ENCODE assay signal across 16 cellular contexts in the genomic region with DNA sequence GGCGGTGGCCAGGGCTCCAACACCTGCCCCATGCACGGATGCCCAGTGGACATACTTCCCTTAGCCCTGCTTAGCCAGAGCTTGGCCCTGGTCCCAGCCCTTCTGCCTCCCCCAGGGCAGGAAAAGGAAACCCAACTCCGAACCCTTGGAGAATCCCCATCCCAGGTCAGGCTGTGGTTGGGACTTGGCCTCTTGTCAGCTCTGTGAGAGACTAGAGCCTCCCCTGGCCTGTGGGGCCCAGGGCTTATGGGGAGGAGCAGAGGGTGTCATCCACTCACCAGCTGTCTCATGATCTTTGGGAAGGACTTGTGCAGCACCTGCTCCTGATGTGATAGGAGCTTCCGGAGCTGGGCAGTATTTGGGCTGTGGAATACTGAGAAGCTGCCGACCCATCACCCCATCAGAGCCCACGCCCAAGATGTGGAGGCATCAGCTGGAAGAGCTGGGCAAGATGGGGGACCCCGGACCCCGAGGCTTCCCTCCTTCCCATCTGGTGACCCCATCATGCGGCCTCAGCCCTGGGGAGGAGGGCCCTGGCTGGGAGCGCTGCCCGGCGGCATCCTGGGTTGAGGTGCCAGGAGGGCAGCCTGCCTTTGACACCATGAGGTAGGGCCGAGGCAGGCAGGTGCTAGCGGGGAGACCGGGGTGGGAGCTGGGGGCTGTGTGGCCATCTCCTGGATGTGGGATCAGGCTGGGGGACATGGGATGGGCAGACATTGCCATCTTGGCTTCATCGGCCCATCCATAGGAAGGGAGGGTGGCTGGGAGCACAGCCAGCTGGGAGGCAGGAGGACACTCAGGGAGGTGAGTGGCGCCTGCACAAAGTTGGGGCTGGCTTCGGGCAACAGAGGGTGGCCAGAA. TPM values are rescaled to one million over a fixed set of nuclear protein-coding genes. Genes with fewer than 3 reads are reported as not detected.
A peak's percentile ranks its signal among the peaks of the same experiment; 100 is the strongest.
DNase-seq lines count a peak whose midpoint lies in the region; ATAC-seq, FAIRE-seq and TF ChIP-seq lines count a peak whose summit lies in the region.
"Had no signal": no experiment of that assay in that cellular context is flagged by ENCODE, and none has a peak within 500 bp of the region (broad histone marks: within the 10 kb centered on the region; RNA-seq: fewer than 3 reads in every experiment).

No MANE protein-coding gene starts in this region.

- H3K4me3 ChIP-seq in right lobe of liver (no peak overlapping the region), HepG2 (replicated peaks in 1 of 3; ENCODE audit: insufficient read depth in 1 of 3, low read depth in 2 of 3, low read length in 3 of 3) (no peak overlapping the region)

- TF ChIP-seq RAD21 in HepG2 (CRISPR knock-in tag; IDR thresholded peaks at IDR 0.05) = no peak

- H2AFZ ChIP-seq in HepG2 (ENCODE audit: low read length) = no peak overlapping the region

- in situ Hi-C loops in HepG2 (cut with HindIII; ENCODE audit: extremely low pct_ligation_motif_present, low pct_unique_long_range_greater_than_20kb) = no loop called here

- no peak overlapping the region for H3K27ac ChIP-seq in right lobe of liver
- no peak overlapping the region for H3K27ac ChIP-seq in HepG2 (ENCODE audit: extremely low read length, insufficient read depth, low read length)

- H3K79me2 ChIP-seq in HepG2 (ENCODE audit: insufficient read depth, low read length) = no peaks in the 10 kb centered on the region

- FAIRE-seq in HepG2 (lab: Jason Lieb, UNC) = no peak
- FAIRE-seq: islet of Langerhans had no signal

- DNase-seq in right lobe of liver = peak in 2 of 3 donors; percentile 33 to 46
- DNase-seq in HepG2 (ENCODE audit: low spot score) = no peak
- DNase-seq in RPMI7951 (ENCODE audit: low read depth) = peak; percentile 92
- DNase-seq in mesenteric fat pad (ENCODE audit: low spot score) = peak; percentile 88
- no peak for DNase-seq in activated CD4-positive, alpha-beta T cell treated with anti-CD3 and anti-CD28 coated beads, Interleukin-2, amount 50 U/mL, for 48 hours
- DNase-seq in erythroblast (lab: John Stamatoyannopoulos, UW) = no peak
- no peak for DNase-seq in activated CD4-positive, alpha-beta T cell treated with anti-CD3 and anti-CD28 coated beads for 1 hour
- DNase-seq in T1000 (lab: John Stamatoyannopoulos, UW) = no peak
- DNase-seq: activated CD8-positive, alpha-beta T cell treated with anti-CD3 and anti-CD28 coated beads, Interleukin-2, amount 10 ng/mL, durations not matched to agents 7 days and 5 days; NCI-H1694 treated with DMSO at 0.1 percent for 48 hours; right cardiac atrium; stimulated activated CD4-positive, alpha-beta T cell treated with anti-CD3 and anti-CD28 coated beads, Interleukin-1b, Interleukin-23, amount 100 ng/mL, for 48 hours had no signal

- POLR2A ChIA-PET in HepG2 (lab: Yijun Ruan, JAX) = no interaction called here

- no peak for TF ChIP-seq CTCF in right lobe of liver (IDR thresholded peaks at IDR 0.05)
- no peak for TF ChIP-seq CTCF in HepG2 (CRISPR knock-in tag; IDR thresholded peaks at IDR 0.05)

- H3K9ac ChIP-seq in HepG2 (ENCODE audit: insufficient read depth, low read depth, low read length) = no peak overlapping the region

- no peaks in the 10 kb centered on the region; the same call in 1 of the 2 replicates for H4K20me1 ChIP-seq in HepG2 (ENCODE audit: insufficient read depth, low read length)

- no peak overlapping the region for H3K4me2 ChIP-seq in HepG2 (ENCODE audit: low read depth, low read length)

- no peaks in the 10 kb centered on the region for H3K36me3 ChIP-seq in right lobe of liver
- no peaks in the 10 kb centered on the region for H3K36me3 ChIP-seq in HepG2 (replicated peaks in 1 of 2; ENCODE audit: control insufficient read depth in 1 of 2, insufficient read depth in 2 of 2, low read length in 2 of 2)

- intact Hi-C loops in right lobe of liver (cut with DNase I) = no loop called here
- intact Hi-C loops in HepG2 (cut with micrococcal nuclease; ENCODE audit: unreplicated experiment) = no loop called here

- H3K27me3 ChIP-seq in right lobe of liver (no peaks in the 10 kb centered on the region), HepG2 (ENCODE audit: control insufficient read depth in 1 of 2, insufficient read depth in 2 of 2, low read length in 2 of 2) (peaks cover 14 to 53% of the 10 kb centered on the region in 2 experiments; a peak in 4 of 5 replicates)

- no peak for TF ChIP-seq POLR2A in right lobe of liver (IDR thresholded peaks at IDR 0.05)
- no peak for TF ChIP-seq POLR2A in HepG2 (IDR thresholded peaks at IDR 0.05; ENCODE audit: insufficient read depth in 1 of 2, low read depth in 2 of 2, low read length in 2 of 2)
- TF ChIP-seq POLR2A in erythroblast (IDR thresholded peaks at IDR 0.05; ENCODE audit: low read length) = no peak

- ATAC-seq in right lobe of liver (no peak), HepG2 (no peak)
- ATAC-seq: activated CD8-positive, alpha-beta T cell treated with anti-CD3 and anti-CD28 coated beads, Interleukin-2, amount 10 ng/mL, durations not matched to agents 7 days and 5 days; right cardiac atrium had no signal

- 90% methylated on average over 2 of the region's 18 CpGs for WGBS in right lobe of liver (ENCODE audit: insufficient coverage, low coverage, low lambda C conversion rate, missing lambda C conversion rate)
- WGBS in HepG2 (ENCODE audit: low lambda C conversion rate) = 40% methylated on average over 4 of the region's 18 CpGs

- no peak for TF ChIP-seq EP300 in HepG2 (IDR thresholded peaks at IDR 0.05; ENCODE audit: low read depth in 2 of 2, low read length in 2 of 2)
- no peak for TF ChIP-seq EP300 in HepG2 (CRISPR knock-in tag; IDR thresholded peaks at IDR 0.05; ENCODE audit: borderline replicate concordance)

- CTCF ChIA-PET in HepG2 (lab: Yijun Ruan, JAX; ENCODE audit: low intra/inter-chr PET ratio, low total read pairs) = no interaction called here

- H3K9me3 ChIP-seq in right lobe of liver = no peaks in the 10 kb centered on the region
- H3K9me3 ChIP-seq in HepG2 (ENCODE audit: low read length) = no peaks in the 10 kb centered on the region

- BruUV-seq in HepG2 (replicated peaks; lab: Mats Ljungman, UMichigan) = no TSS peak

- peaks cover 0 to 3% (median 0%) of the 10 kb centered on the region in 4 donors for H3K4me1 ChIP-seq in right lobe of liver
- H3K4me1 ChIP-seq in HepG2 (ENCODE audit: insufficient read depth, low read length) = no peaks in the 10 kb centered on the region

TF ChIP-seq in HepG2, 621 proteins besides CTCF, POLR2A, EP300 and RAD21 (continues in another document):
- no peak for TF ChIP-seq ZNF780A (CRISPR knock-in tag; IDR thresholded peaks at IDR 0.05)
- TF ChIP-seq, protein P1, sequence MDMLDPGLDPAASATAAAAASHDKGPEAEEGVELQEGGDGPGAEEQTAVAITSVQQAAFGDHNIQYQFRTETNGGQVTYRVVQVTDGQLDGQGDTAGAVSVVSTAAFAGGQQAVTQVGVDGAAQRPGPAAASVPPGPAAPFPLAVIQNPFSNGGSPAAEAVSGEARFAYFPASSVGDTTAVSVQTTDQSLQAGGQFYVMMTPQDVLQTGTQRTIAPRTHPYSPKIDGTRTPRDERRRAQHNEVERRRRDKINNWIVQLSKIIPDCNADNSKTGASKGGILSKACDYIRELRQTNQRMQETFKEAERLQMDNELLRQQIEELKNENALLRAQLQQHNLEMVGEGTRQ (IDR thresholded peaks at IDR 0.05; ENCODE audit: low read depth, low read length) = no peak
- TF ChIP-seq, protein P1 (CRISPR knock-in tag; IDR thresholded peaks at IDR 0.05; ENCODE audit: borderline replicate concordance) = no peak

RNA-seq across cellular contexts. Expression of a gene that starts 45.1 kb away (rescaled TPM):
- total RNA-seq in right lobe of liver (under 1 TPM in 1 of 6 experiments, not detected in 5; 0.44 TPM), HepG2 (2016; rRNA removed; fragmentation: Illumina TruSeq; extraction: Trizol) (not detected in 2 replicates), mesenteric fat pad (not detected)
- total RNA-seq in HepG2 (2016; cell fraction: cytosol; rRNA removed; fragmentation: Illumina TruSeq; extraction: Trizol; ENCODE audit: low read depth) = not detected in 2 replicates
- not detected in 2 replicates for total RNA-seq in HepG2 (2016; cell fraction: insoluble cytoplasmic fraction; rRNA removed; fragmentation: Illumina TruSeq; extraction: Trizol)
- total RNA-seq in HepG2 (2016; cell fraction: membrane; rRNA removed; fragmentation: Illumina TruSeq; extraction: Trizol) = not detected in 2 replicates
- total RNA-seq in HepG2 (2016; cell fraction: nucleus; rRNA removed; fragmentation: Illumina TruSeq; extraction: Trizol) = not detected in 2 replicates
- not detected in 2 replicates for polyA plus RNA-seq in HepG2 (2011; rRNA removed)
- polyA plus RNA-seq in HepG2 (2011; cell fraction: cytosol; rRNA removed) = not detected in 2 replicates
- polyA plus RNA-seq in HepG2 (2011; cell fraction: nucleus; rRNA removed) = not detected in 2 replicates
- polyA plus RNA-seq in HepG2 (2012) = not detected in 2 replicates
- polyA plus RNA-seq in HepG2 (2016; cell fraction: cytosol; fragmentation: Illumina TruSeq; extraction: Trizol; ENCODE audit: low read depth) = not detected in 2 replicates
- polyA plus RNA-seq in HepG2 (2016; cell fraction: insoluble cytoplasmic fraction; fragmentation: Illumina TruSeq; extraction: Trizol; ENCODE audit: low read depth) = not detected in 2 replicates
- not detected in 2 replicates for polyA plus RNA-seq in HepG2 (2016; cell fraction: membrane; fragmentation: Illumina TruSeq; extraction: Trizol; ENCODE audit: low read depth)
- polyA plus RNA-seq in HepG2 (2016; cell fraction: nucleus; fragmentation: Illumina TruSeq; extraction: Trizol; ENCODE audit: insufficient read depth, low read depth) = not detected in 2 replicates
- 0.09 TPM in 1 of 2 replicates, not detected in the other for polyA minus RNA-seq in HepG2 (2011; rRNA and poly(A)+ RNA removed; ENCODE audit: low replicate concordance)
- not detected in 2 replicates for polyA minus RNA-seq in HepG2 (2011; cell fraction: cytosol; rRNA and poly(A)+ RNA removed)
- polyA minus RNA-seq in HepG2 (2011; cell fraction: nucleus; rRNA and poly(A)+ RNA removed) = not detected in 2 replicates
- not detected in 2 replicates for total RNA-seq in RPMI7951 (2014; rRNA removed; shearing (Covaris generic))
- total RNA-seq: activated CD8-positive, alpha-beta T cell treated with anti-CD3 and anti-CD28 coated beads, Interleukin-2, amount 10 ng/mL, durations not matched to agents 7 days and 5 days; bronchial epithelial cell; CD8-positive, alpha-beta memory T cell; NCI-H460; right cardiac atrium had no signal
- polyA plus RNA-seq: CD8-positive, alpha-beta memory T cell; right cardiac atrium had no signal

Comparison
In these comparisons a context has a peak if more than half of its experiments do, and no peak if none do; other contexts are left out.
1. DNase-seq: peak in right lobe of liver (2 of 3), RPMI7951 (single experiment) and mesenteric fat pad (single experiment); none in HepG2 (single experiment), activated CD4-positive, alpha-beta T cell treated with anti-CD3 and anti-CD28 coated beads, Interleukin-2, amount 50 U/mL, for 48 hours (0 of 2), erythroblast (0 of 2), activated CD4-positive, alpha-beta T cell treated with anti-CD3 and anti-CD28 coated beads for 1 hour (single experiment) and T1000 (single experiment).